In genomic region chr10:88994034-88994433, GRCh38 we compare ENCODE assay signal across 9 cellular contexts. TPM values are rescaled to one million over a fixed set of nuclear protein-coding genes. Genes with fewer than 3 reads are reported as not detected.
DNase-seq lines count a peak whose midpoint lies in the region; ATAC-seq and TF ChIP-seq lines count a peak whose summit lies in the region.
"Had no signal": no experiment of that assay in that cellular context is flagged by ENCODE, and none has a peak within 500 bp of the region (broad histone marks: within the 10 kb centered on the region; RNA-seq: fewer than 3 reads in every experiment).

No MANE protein-coding gene starts in this region.

- no peak for TF ChIP-seq CTCF in GM13977 (IDR thresholded peaks at IDR 0.05; ENCODE audit: extremely low read depth, insufficient read depth, missing control alignments)

- intact Hi-C loops in aorta (cut with DNase I), result loop anchor here (5.0 kb wide), 1 partner anchor 157 kb away; no protein-coding TSS in a partner anchor

- peak overlapping the region; percentile 97 for H3K4me3 Mint-ChIP-seq in activated T-helper 17 cell treated with anti-CD3 and anti-CD28 coated beads, Interleukin-2, amount 50 U/mL, for 72 hours
- H3K4me3 Mint-ChIP-seq in memory B cell, result no peak overlapping the region

- H3K27me3 ChIP-seq in aorta (ENCODE audit: control insufficient read depth in 1 of 2, insufficient read depth in 2 of 2, low read length in 1 of 2), result no peaks in the 10 kb centered on the region

- no peaks in the 10 kb centered on the region for H3K36me3 ChIP-seq in aorta (ENCODE audit: control insufficient read depth in 1 of 2, insufficient read depth in 2 of 2, low read length in 1 of 2)

- no peaks in the 10 kb centered on the region for H3K27me3 Mint-ChIP-seq in activated T-helper 17 cell treated with anti-CD3 and anti-CD28 coated beads, Interleukin-2, amount 50 U/mL, for 72 hours
- no peaks in the 10 kb centered on the region for H3K27me3 Mint-ChIP-seq in memory B cell

- H3K9me3 Mint-ChIP-seq in activated T-helper 17 cell treated with anti-CD3 and anti-CD28 coated beads, Interleukin-2, amount 50 U/mL, for 72 hours, result no peaks in the 10 kb centered on the region
- H3K9me3 Mint-ChIP-seq in memory B cell, result no peaks in the 10 kb centered on the region

- peaks cover 73% of the 10 kb centered on the region for H3K36me3 Mint-ChIP-seq in activated T-helper 17 cell treated with anti-CD3 and anti-CD28 coated beads, Interleukin-2, amount 50 U/mL, for 72 hours (ENCODE audit: low read depth)
- H3K36me3 Mint-ChIP-seq in memory B cell, result no peaks in the 10 kb centered on the region

- in situ Hi-C loops in GM13977 (cut with MboI; ENCODE audit: low pct_unique_long_range_greater_than_20kb, low sequenced_read_pairs, unreplicated experiment), result no loop called here

- DNase-seq in AG08395 (ENCODE audit: low spot score) (peak; percentile 35), GM13977 (ENCODE audit: low spot score) (peak; percentile 31), memory B cell (ENCODE audit: low spot score in 2 of 2) (no peak), aorta (no peak), epidermal melanocyte (ENCODE audit: insufficient read length, low spot score) (no peak)
- DNase-seq: DND-41 had no signal

- no peaks in the 10 kb centered on the region for H3K9me3 ChIP-seq in aorta (ENCODE audit: control insufficient read depth, low read length)

- H3K4me1 Mint-ChIP-seq in activated T-helper 17 cell treated with anti-CD3 and anti-CD28 coated beads, Interleukin-2, amount 50 U/mL, for 72 hours, result peaks cover 36% of the 10 kb centered on the region
- H3K4me1 Mint-ChIP-seq in memory B cell, result peaks cover 35% of the 10 kb centered on the region

- H3K4me1 ChIP-seq in aorta (ENCODE audit: control insufficient read depth in 1 of 2, insufficient read depth in 2 of 2, low read length in 2 of 2), result peaks cover 3 to 6% of the 10 kb centered on the region in 2 donors

- H3K27ac ChIP-seq in aorta (ENCODE audit: low read depth in 1 of 2, low read length in 2 of 2), result no peak overlapping the region

- peak overlapping the region; percentile 98 for H3K27ac Mint-ChIP-seq in activated T-helper 17 cell treated with anti-CD3 and anti-CD28 coated beads, Interleukin-2, amount 50 U/mL, for 72 hours
- H3K27ac Mint-ChIP-seq in memory B cell, result peak overlapping the region; percentile 82

- WGBS in aorta, 2 donors, result 43 to 53% methylated on average over 1 of the region's 1 CpG

- ATAC-seq in activated T-helper 17 cell treated with anti-CD3 and anti-CD28 coated beads, Interleukin-2, amount 50 U/mL, for 72 hours (replicated peaks), result no peak
- ATAC-seq in memory B cell (ENCODE audit: low read depth), result peak; percentile 2
- ATAC-seq in HG02852 (IDR thresholded peaks at IDR 0.05; ENCODE audit: unreplicated experiment), result no peak
- ATAC-seq in aorta (ENCODE audit: low FRiP score), result no peak
- ATAC-seq in HG03175 (IDR thresholded peaks at IDR 0.05; ENCODE audit: unreplicated experiment), result no peak

- no peak overlapping the region for H3K4me3 ChIP-seq in aorta (ENCODE audit: low read length in 2 of 2)

RNA-seq across cellular contexts. Expression of gene FAS, which starts 3.4 kb away (rescaled TPM):
- total RNA-seq in activated T-helper 17 cell treated with anti-CD3 and anti-CD28 coated beads, Interleukin-2, amount 50 U/mL, for 72 hours, result 100 to 1,000 TPM; 105 to 121 TPM
- total RNA-seq in aorta, result 10 to 100 TPM; 27.4 to 28.5 TPM
- polyA plus RNA-seq in aorta, result 10 to 100 TPM in 1 of 2 donors, 1 to 10 TPM in 1; 9.5 to 28.5 TPM

RNA-seq across cellular contexts. Expression of gene ACTA2, which starts 41.5 kb away (rescaled TPM):
- 10 to 100 TPM; 14.6 to 29.6 TPM for total RNA-seq in activated T-helper 17 cell treated with anti-CD3 and anti-CD28 coated beads, Interleukin-2, amount 50 U/mL, for 72 hours
- 1,000 to 10,000 TPM; 3,684 to 9,611 TPM for total RNA-seq in aorta
- 1,000 to 10,000 TPM; 3,163 to 4,826 TPM for polyA plus RNA-seq in aorta

Comparison
In these comparisons a context has a peak if more than half of its experiments do, and no peak if none do; other contexts are left out.
1. DNase-seq: peak in AG08395 (single experiment) and GM13977 (single experiment); none in memory B cell (0 of 2), aorta (0 of 2) and epidermal melanocyte (single experiment).
2. RNA of gene ACTA2, which starts 41.5 kb away (total RNA-seq): 3,684 to 9,611 TPM in aorta; 14.6 to 29.6 TPM in activated T-helper 17 cell treated with anti-CD3 and anti-CD28 coated beads, Interleukin-2, amount 50 U/mL, for 72 hours; every median in the first group is over 100 times any median in the second.